In the genomic region with DNA sequence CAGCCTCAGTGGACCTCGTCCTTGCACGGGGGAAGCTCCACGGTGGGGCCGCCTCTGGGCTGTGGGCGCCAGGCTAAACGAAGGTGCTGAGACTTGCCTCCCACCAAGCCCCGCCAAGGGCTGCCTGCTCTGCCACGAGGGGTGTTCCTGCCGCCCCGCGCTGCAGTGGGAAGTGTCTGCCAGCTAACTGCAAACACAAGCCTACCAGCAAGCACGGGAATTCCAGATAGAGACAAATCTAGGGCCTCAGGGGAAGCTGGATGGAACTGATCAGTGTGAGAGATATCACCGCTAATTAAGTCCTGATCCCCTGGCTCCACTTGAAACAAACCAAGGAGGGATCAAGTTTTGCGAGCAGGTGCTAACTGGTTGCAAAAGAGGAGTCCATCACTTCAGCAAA, we compare ENCODE assay signal across 21 cellular contexts.
DNase-seq lines count a peak whose midpoint lies in the region; ATAC-seq and TF ChIP-seq lines count a peak whose summit lies in the region.
"Had no signal": no experiment of that assay in that cellular context is flagged by ENCODE, and none has a peak within 500 bp of the region (broad histone marks: within the 10 kb centered on the region; RNA-seq: fewer than 3 reads in every experiment).

No MANE protein-coding gene starts in this region.

- H3K27me3 ChIP-seq in cardiac muscle cell (no peaks in the 10 kb centered on the region), right atrium auricular region (no peaks in the 10 kb centered on the region), hepatocyte (no peaks in the 10 kb centered on the region)
- H3K27me3 ChIP-seq: Peyer's patch, thyroid gland had no signal

- no peak for DNase-seq in cardiac muscle cell (ENCODE audit: low read depth in 1 of 2, low spot score in 1 of 2)
- DNase-seq in right atrium auricular region (ENCODE audit: low spot score), result no peak
- DNase-seq in NCI-H69 (lab: John Stamatoyannopoulos, UW), result peak; percentile 26
- DNase-seq in hepatocyte (ENCODE audit: low spot score), result no peak
- no peak for DNase-seq in HT-29 (ENCODE audit: low spot score)
- DNase-seq: activated CD4-positive, alpha-beta T cell treated with anti-CD3 and anti-CD28 coated beads, Interleukin-2, amount 10 ng/mL, durations not matched to agents 24 days and 14 days; activated naive CD4-positive, alpha-beta T cell treated with anti-CD3 and anti-CD28 coated beads, Interleukin-2, amount 50 U/mL, for 16 hours; amygdala; CD4-positive, alpha-beta memory T cell; cortex of kidney; DMS153; GOT3; KBM-7; NCI-H1436 treated with DMSO at 0.1 percent for 48 hours; Peyer's patch; stimulated activated naive CD8-positive, alpha-beta T cell treated with anti-CD3 and anti-CD28 coated beads, Interleukin-15, amount 100 ng/mL, for 72 hours; thyroid gland; WERI-Rb-1 had no signal

- H3K4me1 ChIP-seq in cardiac muscle cell (ENCODE audit: low read depth) (peaks cover 45% of the 10 kb centered on the region), right atrium auricular region (peaks cover 0 to 30% of the 10 kb centered on the region in 2 donors), hepatocyte (ENCODE audit: insufficient read depth) (peaks cover 39% of the 10 kb centered on the region)

- H3K27ac ChIP-seq in cardiac muscle cell, result peak overlapping the region; percentile 44
- no peak overlapping the region for H3K27ac ChIP-seq in right atrium auricular region
- H3K27ac ChIP-seq in hepatocyte, result no peak overlapping the region
- H3K27ac ChIP-seq: Peyer's patch, thyroid gland, WERI-Rb-1 had no signal

- no peak overlapping the region for H2AFZ ChIP-seq in hepatocyte

- TF ChIP-seq CTCF in cardiac muscle cell (IDR thresholded peaks at IDR 0.05; ENCODE audit: low read depth, low read length) (no peak), right atrium auricular region (IDR thresholded peaks at IDR 0.05) (no peak), hepatocyte (IDR thresholded peaks at IDR 0.05; ENCODE audit: poor library complexity) (no peak)

- no peak overlapping the region for H3K4me3 ChIP-seq in cardiac muscle cell
- no peak overlapping the region for H3K4me3 ChIP-seq in right atrium auricular region
- no peak overlapping the region for H3K4me3 ChIP-seq in hepatocyte
- H3K4me3 ChIP-seq: lung, Peyer's patch, thyroid gland had no signal

- no peaks in the 10 kb centered on the region for H3K79me2 ChIP-seq in hepatocyte

- H3K36me3 ChIP-seq in cardiac muscle cell (no peaks in the 10 kb centered on the region), right atrium auricular region (no peaks in the 10 kb centered on the region), hepatocyte (replicated peaks; ENCODE audit: insufficient read depth, low read depth) (no peaks in the 10 kb centered on the region)
- H3K36me3 ChIP-seq: Peyer's patch, thyroid gland, WERI-Rb-1 had no signal

- no peaks in the 10 kb centered on the region for H4K20me1 ChIP-seq in hepatocyte (ENCODE audit: insufficient read depth, poor library complexity, severe bottlenecking)

- WGBS in hepatocyte (ENCODE audit: low lambda C conversion rate, missing lambda C conversion rate), result 54% methylated on average over 14 of the region's 14 CpGs

- H3K9me3 ChIP-seq in cardiac muscle cell (ENCODE audit: low read depth), result no peaks in the 10 kb centered on the region
- H3K9me3 ChIP-seq in right atrium auricular region, result no peaks in the 10 kb centered on the region
- H3K9me3 ChIP-seq in hepatocyte (ENCODE audit: low read depth), result no peaks in the 10 kb centered on the region
- H3K9me3 ChIP-seq: Peyer's patch, thyroid gland had no signal

- peak overlapping the region; percentile 34 for H3K4me2 ChIP-seq in hepatocyte

- no peaks in the 10 kb centered on the region for H3K9me2 ChIP-seq in hepatocyte (replicated peaks; ENCODE audit: insufficient read depth)

- no peak for ATAC-seq in HG03039 (IDR thresholded peaks at IDR 0.05; ENCODE audit: unreplicated experiment)
- ATAC-seq in GM18907 (IDR thresholded peaks at IDR 0.05; ENCODE audit: unreplicated experiment), result no peak
- ATAC-seq: stimulated activated naive CD8-positive, alpha-beta T cell treated with anti-CD3 and anti-CD28 coated beads, Interleukin-15, amount 100 ng/mL, for 72 hours had no signal
